In genomic region chr3:33438871-33439270, GRCh38 we compare ENCODE assay signal across 8 cellular contexts. TPM values are rescaled to one million over a fixed set of nuclear protein-coding genes. Genes with fewer than 3 reads are reported as not detected.
DNase-seq lines count a peak whose midpoint lies in the region; ATAC-seq and TF ChIP-seq lines count a peak whose summit lies in the region.

No MANE protein-coding gene starts in this region.

- H3K79me2 ChIP-seq in ACC112 (ENCODE audit: control insufficient read depth, insufficient read depth, low read length, unreplicated experiment), result peaks cover 59% of the 10 kb centered on the region

- H3K4me1 ChIP-seq in ACC112 (ENCODE audit: control insufficient read depth, insufficient read depth, low read length, unreplicated experiment) (peaks cover 28% of the 10 kb centered on the region), HUES6 (ENCODE audit: control insufficient read depth, insufficient read depth, low read length) (peaks cover 19% of the 10 kb centered on the region; the same call in 1 of the 2 replicates), mesodermal cell (ENCODE audit: control insufficient read depth, insufficient read depth, low read length, poor library complexity, severe bottlenecking) (peaks cover 4% of the 10 kb centered on the region)

- DNase-seq in brain microvascular endothelial cell, result no peak
- no peak for DNase-seq in activated CD4-positive, CD25-positive, alpha-beta regulatory T cell (lab: John Stamatoyannopoulos, UW)
- no peak for DNase-seq in NCI-H748 (lab: John Stamatoyannopoulos, UW; ENCODE audit: unreplicated experiment)

- in situ Hi-C loops in brain microvascular endothelial cell (cut with HindIII; ENCODE audit: low pct_ligation_motif_present, low sequenced_read_pairs), result no loop called here

- H3K36me3 ChIP-seq in ACC112 (ENCODE audit: insufficient read depth, low read length), result no peaks in the 10 kb centered on the region
- H3K36me3 ChIP-seq in HUES6 (ENCODE audit: control insufficient read depth, insufficient read depth, low read length), result no peaks in the 10 kb centered on the region
- H3K36me3 ChIP-seq in brain microvascular endothelial cell (replicated peaks), result peaks cover 5% of the 10 kb centered on the region
- peaks cover 6% of the 10 kb centered on the region for H3K36me3 ChIP-seq in mesodermal cell (ENCODE audit: control insufficient read depth, insufficient read depth, low read length)

- H3K27me3 ChIP-seq in ACC112 (ENCODE audit: insufficient read depth, low read length), result no peaks in the 10 kb centered on the region
- H3K27me3 ChIP-seq in HUES6 (ENCODE audit: control insufficient read depth, insufficient read depth, low read length), result no peaks in the 10 kb centered on the region
- no peaks in the 10 kb centered on the region for H3K27me3 ChIP-seq in brain microvascular endothelial cell (replicated peaks)

- peak overlapping the region; percentile 2 for H2AFZ ChIP-seq in ACC112 (ENCODE audit: low read length, unreplicated experiment)

- 6% methylated on average over 3 of the region's 4 CpGs; no CpG with 5 or more reads in 1 of the 2 experiments for WGBS in mesodermal cell (ENCODE audit: insufficient coverage in 2 of 2), 2 experiments

- no peak for TF ChIP-seq CTCF in brain microvascular endothelial cell (IDR thresholded peaks at IDR 0.05; ENCODE audit: low read depth, low read length, missing control alignments)

- H3K27ac ChIP-seq in ACC112 (ENCODE audit: low read depth, low read length) (peak overlapping the region; percentile 72), HUES6 (ENCODE audit: low read depth, low read length) (peak overlapping the region; percentile 97; the same call in 1 of the 2 replicates), brain microvascular endothelial cell (peak overlapping the region; percentile 89), mesodermal cell (ENCODE audit: low read depth, low read length, severe bottlenecking) (peak overlapping the region; percentile 98)

- H3K9me3 ChIP-seq in HUES6 (ENCODE audit: control insufficient read depth, insufficient read depth, low read depth, low read length), result no peaks in the 10 kb centered on the region
- no peaks in the 10 kb centered on the region for H3K9me3 ChIP-seq in mesodermal cell (ENCODE audit: control insufficient read depth, low read length)

- peak overlapping the region; percentile 96 for H3K9ac ChIP-seq in HUES6 (ENCODE audit: low read length)

- ATAC-seq in GM19324 (IDR thresholded peaks at IDR 0.05; ENCODE audit: low FRiP score, unreplicated experiment) (no peak), GM21390 (IDR thresholded peaks at IDR 0.05; ENCODE audit: unreplicated experiment) (no peak)

- peak overlapping the region; percentile 81 for H3K4me3 ChIP-seq in ACC112 (ENCODE audit: low read depth, low read length)
- peak overlapping the region; percentile 84 for H3K4me3 ChIP-seq in HUES6 (ENCODE audit: low read depth, low read length)
- H3K4me3 ChIP-seq in brain microvascular endothelial cell (ENCODE audit: low read depth, low read length), result peak overlapping the region; percentile 94
- peak overlapping the region; percentile 96 for H3K4me3 ChIP-seq in mesodermal cell (ENCODE audit: extremely low read depth, insufficient read depth, low read length, poor library complexity, severe bottlenecking)

RNA-seq across cellular contexts. Expression of gene UBP1, which starts 1.3 kb away (rescaled TPM):
- polyA plus RNA-seq in mesodermal cell (2013, experiment 1 of 2), result 63.8 TPM
- 75.7 TPM for polyA plus RNA-seq in mesodermal cell (2013, experiment 2 of 2)
